Comparison of ENCODE assay signal across 12 cellular contexts in genomic region chr4:152462047-152462446, GRCh38.
DNase-seq lines count a peak whose midpoint lies in the region; ATAC-seq and TF ChIP-seq lines count a peak whose summit lies in the region.
"Had no signal": no experiment of that assay in that cellular context is flagged by ENCODE, and none has a peak within 500 bp of the region (broad histone marks: within the 10 kb centered on the region; RNA-seq: fewer than 3 reads in every experiment).

No MANE protein-coding gene starts in this region.

- peak in 1 of 2 donors; percentile 15 for DNase-seq in cardiac muscle cell (ENCODE audit: low read depth in 1 of 2, low spot score in 1 of 2)
- no peak for DNase-seq in Right ventricle myocardium inferior (ENCODE audit: missing footprints)
- peak; percentile 13 to 35 for DNase-seq in SJCRH30
- peak; percentile 26 for DNase-seq in transverse colon
- no peak for DNase-seq in SHP77 treated with DMSO at 0.1 percent for 48 hours (lab: John Stamatoyannopoulos, UW)
- DNase-seq in activated CD4-positive, alpha-beta T cell treated with anti-CD3 and anti-CD28 coated beads for 48 hours = no peak
- DNase-seq in NCI-H748 (lab: John Stamatoyannopoulos, UW; ENCODE audit: unreplicated experiment) = no peak
- DNase-seq: activated CD4-positive, alpha-beta T cell treated with anti-CD3 and anti-CD28 coated beads for 36 hours; dermis blood vessel endothelial cell; small intestine; testis had no signal

- intact Hi-C loops in Right ventricle myocardium inferior (cut with DNase I) (no loop called here), transverse colon (cut with DNase I; ENCODE audit: low total_unique reads) (no loop called here)

- no peak for TF ChIP-seq POLR2A in transverse colon (IDR thresholded peaks at IDR 0.05)

- H3K4me1 ChIP-seq in cardiac muscle cell (ENCODE audit: low read depth) (peaks cover 4% of the 10 kb centered on the region), SJCRH30 (peaks cover 8% of the 10 kb centered on the region), transverse colon (peaks cover 0 to 52% (median 17%) of the 10 kb centered on the region in 4 donors)
- H3K4me1 ChIP-seq: testis had no signal

- whole genome bisulfite sequencing in transverse colon (ENCODE audit: low coverage in 1 of 2), 2 donors = 70 to 80% methylated on average over 1 to 2 of the region's 2 CpGs

- TF ChIP-seq CTCF in cardiac muscle cell (IDR thresholded peaks at IDR 0.05; ENCODE audit: low read depth, low read length) (no peak), transverse colon (IDR thresholded peaks at IDR 0.05) (no peak)

- H3K27ac ChIP-seq in cardiac muscle cell = peak overlapping the region; percentile 19
- H3K27ac ChIP-seq in SJCRH30 = peak overlapping the region; percentile 45
- peak overlapping the region in 3 of 4 donors; percentile 11 to 41 (median 29) for H3K27ac ChIP-seq in transverse colon
- H3K27ac ChIP-seq: testis had no signal

- ATAC-seq in Right ventricle myocardium inferior = no peak
- peak; percentile 40 for ATAC-seq in HG03039 (IDR thresholded peaks at IDR 0.05; ENCODE audit: unreplicated experiment)
- ATAC-seq: activated CD4-positive, alpha-beta T cell treated with anti-CD3 and anti-CD28 coated beads for 36 hours had no signal

- H3K9me3 ChIP-seq in cardiac muscle cell (ENCODE audit: low read depth) (no peaks in the 10 kb centered on the region), SJCRH30 (replicated peaks) (no peaks in the 10 kb centered on the region), transverse colon (no peaks in the 10 kb centered on the region)
- H3K9me3 ChIP-seq: testis had no signal

- TF ChIP-seq EP300 in transverse colon (IDR thresholded peaks at IDR 0.05; ENCODE audit: low read depth) = no peak

- H3K4me3 ChIP-seq in cardiac muscle cell = no peak overlapping the region
- no peak overlapping the region for H3K4me3 ChIP-seq in SJCRH30
- H3K4me3 ChIP-seq in transverse colon = no peak overlapping the region
- H3K4me3 ChIP-seq: testis had no signal

- in situ Hi-C loops in transverse colon (cut with MboI; ENCODE audit: low pct_ligation_motif_present in 1 of 4, low pct_unique_long_range_greater_than_20kb in 1 of 4, low sequenced_read_pairs in 3 of 4) = no loop called here

- H3K36me3 ChIP-seq in cardiac muscle cell (no peaks in the 10 kb centered on the region), SJCRH30 (no peaks in the 10 kb centered on the region), transverse colon (no peaks in the 10 kb centered on the region)

- H3K27me3 ChIP-seq in cardiac muscle cell (no peaks in the 10 kb centered on the region), SJCRH30 (no peaks in the 10 kb centered on the region), transverse colon (no peaks in the 10 kb centered on the region)
- H3K27me3 ChIP-seq: testis had no signal

Comparison
In these comparisons a context has a peak if more than half of its experiments do, and no peak if none do; other contexts are left out.
1. DNase-seq: peak in SJCRH30 (2 of 2) and transverse colon (single experiment); none in Right ventricle myocardium inferior (single experiment), SHP77 treated with DMSO at 0.1 percent for 48 hours (single experiment), activated CD4-positive, alpha-beta T cell treated with anti-CD3 and anti-CD28 coated beads for 48 hours (single experiment) and NCI-H748 (single experiment).
2. Peak in every context shown above with its lines, with median percentiles within 50 percentile points of each other: H3K27ac ChIP-seq.